16 cellular contexts compared by ENCODE assay signal in the genomic region with DNA sequence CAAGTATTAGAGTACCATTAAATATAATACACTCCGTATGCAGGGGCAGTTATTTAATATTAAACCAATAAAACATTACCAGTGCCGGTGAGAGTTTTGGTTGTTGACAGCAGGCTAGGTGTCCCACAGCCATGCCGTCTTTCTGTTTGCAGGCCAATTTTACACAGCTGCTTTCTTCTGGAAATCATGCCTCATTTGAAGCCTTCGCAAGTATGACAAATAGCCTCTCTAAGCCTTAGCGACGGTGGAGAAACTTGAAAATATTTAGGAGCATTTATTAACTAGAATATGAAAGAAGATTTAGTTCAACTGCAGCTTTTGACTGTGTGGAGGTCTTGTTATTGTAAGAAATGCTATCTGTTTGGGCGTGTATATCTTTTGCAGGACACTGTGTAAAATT.
"Had no signal": no experiment of that assay in that cellular context is flagged by ENCODE, and none has a peak within 500 bp of the region (broad histone marks: within the 10 kb centered on the region; RNA-seq: fewer than 3 reads in every experiment).

No MANE protein-coding gene starts in this region.

- H3K27me3 ChIP-seq: right atrium auricular region, suprapubic skin had no signal

- H3K4me3 ChIP-seq: lower lobe of right lung, right atrium auricular region, skin epidermis, suprapubic skin had no signal

- H3K9me3 ChIP-seq: lower lobe of right lung, right atrium auricular region, suprapubic skin had no signal

- DNase-seq: activated CD4-positive, alpha-beta T cell treated with anti-CD3 and anti-CD28 coated beads, Interleukin-2, amount 10 ng/mL, durations not matched to agents 7 days and 5 days; activated CD4-positive, CD25-positive, alpha-beta regulatory T cell; activated CD8-positive, alpha-beta memory T cell treated with anti-CD3 and anti-CD28 coated beads for 24 hours; activated gamma-delta T cell treated with Interleukin-2 at 50 U/mL for 16 hours; amniotic stem cell; cortex of kidney; effector memory CD4-positive, alpha-beta T cell; left cardiac atrium; lower lobe of right lung; nephron progenitor cell; occipital lobe; SW 1271; trophoblast cell had no signal

- H3K36me3 ChIP-seq: lower lobe of right lung, right atrium auricular region, suprapubic skin had no signal

- H3K4me1 ChIP-seq: lower lobe of right lung, right atrium auricular region had no signal

- H3K27ac ChIP-seq: lower lobe of right lung, right atrium auricular region, suprapubic skin had no signal
